ENCODE assay signal across 1 cellular context in genomic region chr6:32969685-32970412, GRCh38.
TF ChIP-seq lines count a peak whose summit lies in the region.

No MANE protein-coding gene starts in this region.

TF ChIP-seq in HepG2, 621 proteins besides CTCF, POLR2A, EP300 and RAD21 (continued from another document and continues in another):
- TF ChIP-seq RXRB (CRISPR knock-in tag; IDR thresholded peaks at IDR 0.05; ENCODE audit: borderline replicate concordance) (0 out of 2 replicates have a peak, but pooled peaks have one; percentile 38), CEBPZ (IDR thresholded peaks at IDR 0.05; ENCODE audit: low read length) (no peak), FOXJ3 (CRISPR knock-in tag; IDR thresholded peaks at IDR 0.05; ENCODE audit: borderline replicate concordance) (no peak), ZSCAN12 (CRISPR knock-in tag; IDR thresholded peaks at IDR 0.05) (no peak), MBNL3 (CRISPR knock-in tag; conservative IDR thresholded peaks at IDR 0.05) (no peak), MYPOP (CRISPR knock-in tag; IDR thresholded peaks at IDR 0.05) (no peak), ZNF260 (CRISPR knock-in tag; IDR thresholded peaks at IDR 0.05; ENCODE audit: borderline replicate concordance, low read depth) (no peak), CENPX (CRISPR knock-in tag; IDR thresholded peaks at IDR 0.05) (no peak), USF2 (IDR thresholded peaks at IDR 0.05; ENCODE audit: low read depth, low read length) (no peak), USF2 (CRISPR knock-in tag; IDR thresholded peaks at IDR 0.05; ENCODE audit: borderline replicate concordance) (no peak; the same call in 1 of the 2 replicates), ZNF232 (CRISPR knock-in tag; IDR thresholded peaks at IDR 0.05; ENCODE audit: borderline replicate concordance) (no peak), ATF7-NPFF (CRISPR knock-in tag; IDR thresholded peaks at IDR 0.05; ENCODE audit: low read depth) (peak; percentile 45; the same call in 1 of the 2 replicates), ZNF773 (CRISPR knock-in tag; IDR thresholded peaks at IDR 0.05; ENCODE audit: borderline replicate concordance) (0 out of 2 replicates have a peak, but pooled peaks have one; percentile 64), ZNF280B (CRISPR knock-in tag; IDR thresholded peaks at IDR 0.05; ENCODE audit: borderline replicate concordance) (0 out of 2 replicates have a peak, but pooled peaks have one; percentile 24), ZBTB7B (CRISPR knock-in tag; IDR thresholded peaks at IDR 0.05) (no peak; the same call in 1 of the 2 replicates), ZNF572 (CRISPR knock-in tag; IDR thresholded peaks at IDR 0.05) (peak; percentile 31; the same call in 1 of the 2 replicates), CREB3 (CRISPR knock-in tag; IDR thresholded peaks at IDR 0.05) (peak; percentile 82), PTBP1 (IDR thresholded peaks at IDR 0.05; ENCODE audit: low read depth, low read length, poor library complexity, severe bottlenecking) (peak; percentile 92), NCOA1 (CRISPR knock-in tag; IDR thresholded peaks at IDR 0.05) (no peak), ZNF629 (CRISPR knock-in tag; conservative IDR thresholded peaks at IDR 0.05) (0 out of 2 replicates have a peak, but pooled peaks have one; percentile 39), KAT2B (IDR thresholded peaks at IDR 0.05; ENCODE audit: borderline replicate concordance, low read depth, low read length) (no peak), ZNF672 (CRISPR knock-in tag; IDR thresholded peaks at IDR 0.05) (0 out of 2 replicates have a peak, but pooled peaks have one; percentile 45), POLR2AphosphoS5 (IDR thresholded peaks at IDR 0.05; ENCODE audit: low read depth, low read length) (no peak; the same call in 1 of the 2 replicates), HNF4G (IDR thresholded peaks at IDR 0.05; ENCODE audit: borderline replicate concordance, low read depth, low read length) (peak; percentile 21; the same call in 1 of the 2 replicates), HNF4G (CRISPR knock-in tag; IDR thresholded peaks at IDR 0.05; ENCODE audit: borderline replicate concordance, low read depth) (no peak), ZHX1 (CRISPR knock-in tag; IDR thresholded peaks at IDR 0.05; ENCODE audit: low read depth) (no peak), ZMYM3 (CRISPR knock-in tag; IDR thresholded peaks at IDR 0.05) (no peak), PCBP2 (optimal IDR thresholded peaks at IDR 0.05; ENCODE audit: low read depth, low read length, poor library complexity, severe bottlenecking) (peak; percentile 47), CBX2 (IDR thresholded peaks at IDR 0.05; ENCODE audit: low read depth, low read length) (no peak), CBX2 (CRISPR knock-in tag; IDR thresholded peaks at IDR 0.05; ENCODE audit: low read depth) (no peak), ZNF792 (CRISPR knock-in tag; IDR thresholded peaks at IDR 0.05) (no peak), POLR2G (IDR thresholded peaks at IDR 0.05; ENCODE audit: low read depth, low read length) (peak; percentile 75), HOXA5 (CRISPR knock-in tag; IDR thresholded peaks at IDR 0.05) (0 out of 2 replicates have a peak, but pooled peaks have one; percentile 10), ARNT2 (CRISPR knock-in tag; IDR thresholded peaks at IDR 0.05; ENCODE audit: low read depth) (peak; percentile 64), SALL1 (CRISPR knock-in tag; IDR thresholded peaks at IDR 0.05) (peak; percentile 65), KDM4B (CRISPR knock-in tag; IDR thresholded peaks at IDR 0.05) (peak; percentile 6), HOXA3 (CRISPR knock-in tag; IDR thresholded peaks at IDR 0.05) (peak; percentile 57), FOXA3 (CRISPR knock-in tag; IDR thresholded peaks at IDR 0.05) (peak; percentile 3), ZSCAN21 (CRISPR knock-in tag; IDR thresholded peaks at IDR 0.05; ENCODE audit: borderline replicate concordance) (peak; percentile 55; the same call in 1 of the 2 replicates), ZSCAN29 (CRISPR knock-in tag; conservative IDR thresholded peaks at IDR 0.05) (0 out of 2 replicates have a peak, but pooled peaks have one; percentile 25), PRDM10 (CRISPR knock-in tag; IDR thresholded peaks at IDR 0.05; ENCODE audit: low read depth) (0 out of 2 replicates have a peak, but pooled peaks have one; percentile 5), ZNF639 (CRISPR knock-in tag; conservative IDR thresholded peaks at IDR 0.05) (no peak), GMEB1 (CRISPR knock-in tag; IDR thresholded peaks at IDR 0.05; ENCODE audit: borderline replicate concordance) (peak; percentile 26; the same call in 1 of the 2 replicates), TBP (CRISPR knock-in tag; IDR thresholded peaks at IDR 0.05) (no peak), NFIB (CRISPR knock-in tag; IDR thresholded peaks at IDR 0.05; ENCODE audit: borderline replicate concordance) (no peak)
